18 cellular contexts compared by ENCODE assay signal in the genomic region with DNA sequence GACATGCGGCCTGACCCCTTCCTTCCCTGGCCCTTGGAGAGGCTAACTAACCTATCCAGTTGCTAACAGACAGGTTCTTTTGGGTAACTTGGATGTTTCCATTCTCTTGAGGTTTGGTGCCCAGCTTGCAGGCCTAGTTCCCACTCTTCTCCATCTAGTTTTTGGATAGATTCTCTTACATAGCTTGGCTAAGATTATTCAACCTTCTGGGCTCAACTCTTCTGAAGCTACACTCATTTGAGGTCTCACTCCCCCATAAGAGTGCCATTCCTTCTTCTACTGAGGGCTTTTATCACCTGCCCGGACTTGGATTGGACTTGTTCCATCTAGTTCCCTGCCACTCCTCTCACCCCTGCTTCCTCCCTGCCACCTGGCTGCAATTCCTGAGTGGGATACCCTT. TPM values are rescaled to one million over a fixed set of nuclear protein-coding genes. Genes with fewer than 3 reads are reported as not detected.
DNase-seq lines count a peak whose midpoint lies in the region; ATAC-seq and TF ChIP-seq lines count a peak whose summit lies in the region.
"Had no signal": no experiment of that assay in that cellular context is flagged by ENCODE, and none has a peak within 500 bp of the region (broad histone marks: within the 10 kb centered on the region; RNA-seq: fewer than 3 reads in every experiment).

No MANE protein-coding gene starts in this region.

- H3K9ac ChIP-seq in mammary epithelial cell (ENCODE audit: insufficient read depth, low read length) = no peak overlapping the region

- POLR2A ChIA-PET in MCF 10A (lab: Yijun Ruan, JAX) = no interaction called here

- no peak for DNase-seq in mammary epithelial cell
- DNase-seq in MCF 10A (ENCODE audit: unreplicated experiment) = no peak
- DNase-seq in coronary artery (ENCODE audit: low spot score) = peak; percentile 3
- peak; percentile 19 for DNase-seq in esophagus muscularis mucosa (ENCODE audit: extremely low spot score)
- DNase-seq in vagina (ENCODE audit: extremely low spot score in 2 of 2) = peak; percentile 28 to 58
- DNase-seq in uterus = no peak
- DNase-seq: BE2C; CD8-positive, alpha-beta T cell; COR-L47; DMS153; DMS79 treated with DMSO at 0.1 percent for 48 hours; EL; GOT3 had no signal

- CTCF ChIA-PET in mammary epithelial cell (lab: Charles Lee; ENCODE audit: low non-redundant PET) (interaction anchor here (0.6 kb wide), 1 partner anchor 760 kb away, joined by 3 read pairs; no protein-coding TSS in a partner anchor), MCF 10A (lab: Yijun Ruan, JAX) (no interaction called here)

- 79% methylated on average over 2 of the region's 2 CpGs for WGBS in mammary epithelial cell (ENCODE audit: low coverage, missing lambda C conversion rate)
- 95% methylated on average over 2 of the region's 2 CpGs for WGBS in esophagus muscularis mucosa

- in situ Hi-C loops in mammary epithelial cell (cut with MboI; ENCODE audit: low sequenced_read_pairs in 2 of 2) = no loop called here

- TF ChIP-seq EP300 in esophagus muscularis mucosa (IDR thresholded peaks at IDR 0.05) = no peak

- H3K4me1 Mint-ChIP-seq in MCF 10A (ENCODE audit: insufficient read depth, unreplicated experiment) = no peaks in the 10 kb centered on the region

- TF ChIP-seq POLR2A in esophagus muscularis mucosa (IDR thresholded peaks at IDR 0.05; ENCODE audit: low read depth) (no peak), vagina (IDR thresholded peaks at IDR 0.05) (no peak), uterus (IDR thresholded peaks at IDR 0.05) (no peak)

- H3K36me3 ChIP-seq in mammary epithelial cell (ENCODE audit: insufficient read depth, low read length) (no peaks in the 10 kb centered on the region), esophagus muscularis mucosa (no peaks in the 10 kb centered on the region), vagina (no peaks in the 10 kb centered on the region), uterus (no peaks in the 10 kb centered on the region)
- H3K36me3 ChIP-seq: BE2C, HAP-1 had no signal

- TF ChIP-seq CTCF in mammary epithelial cell (conservative IDR thresholded peaks at IDR 0.05 in 1 of 2, IDR thresholded peaks at IDR 0.05 in 1 of 2; ENCODE audit: extremely low read depth in 1 of 2, insufficient read depth in 1 of 2, low read depth in 1 of 2, low read length in 2 of 2) (no peak), MCF 10A (IDR thresholded peaks at IDR 0.05; ENCODE audit: unreplicated experiment) (no peak), coronary artery (IDR thresholded peaks at IDR 0.05) (no peak), esophagus muscularis mucosa (IDR thresholded peaks at IDR 0.05) (no peak), vagina (IDR thresholded peaks at IDR 0.05) (no peak), uterus (IDR thresholded peaks at IDR 0.05) (no peak)

- BruUV-seq in mammary epithelial cell (replicated peaks; lab: Mats Ljungman, UMichigan) (no TSS peak), MCF 10A (replicated peaks; lab: Mats Ljungman, UMichigan) (no TSS peak)

- no peaks in the 10 kb centered on the region for H3K79me2 ChIP-seq in mammary epithelial cell (ENCODE audit: insufficient read depth, low read length)

- no peak overlapping the region for H3K27ac Mint-ChIP-seq in MCF 10A (ENCODE audit: low read depth, unreplicated experiment)
- H3K27ac Mint-ChIP-seq: CD8-positive, alpha-beta T cell had no signal

- no peaks in the 10 kb centered on the region for H3K27me3 ChIP-seq in mammary epithelial cell (ENCODE audit: insufficient read depth, low read length)
- no peaks in the 10 kb centered on the region for H3K27me3 ChIP-seq in esophagus muscularis mucosa
- no peaks in the 10 kb centered on the region for H3K27me3 ChIP-seq in vagina
- H3K27me3 ChIP-seq in uterus = no peaks in the 10 kb centered on the region
- H3K27me3 ChIP-seq: BE2C had no signal

- no peak for ATAC-seq in HG02678 (IDR thresholded peaks at IDR 0.05; ENCODE audit: unreplicated experiment)
- ATAC-seq: A549; CD8-positive, alpha-beta T cell had no signal

- no peaks in the 10 kb centered on the region for H3K27me3 Mint-ChIP-seq in MCF 10A (ENCODE audit: insufficient read depth, unreplicated experiment)

- H3K4me3 Mint-ChIP-seq in MCF 10A (ENCODE audit: unreplicated experiment) = no peak overlapping the region
- H3K4me3 Mint-ChIP-seq: CD8-positive, alpha-beta T cell had no signal

- H3K4me1 ChIP-seq in mammary epithelial cell (ENCODE audit: insufficient read depth, low read length) (peaks cover 7% of the 10 kb centered on the region), esophagus muscularis mucosa (no peaks in the 10 kb centered on the region), vagina (no peaks in the 10 kb centered on the region), uterus (no peaks in the 10 kb centered on the region)
- H3K4me1 ChIP-seq: A549, BE2C had no signal

- intact Hi-C loops in mammary epithelial cell (cut with micrococcal nuclease) (no loop called here), MCF 10A (cut with micrococcal nuclease) (no loop called here), esophagus muscularis mucosa (cut with DNase I) (no loop called here), vagina (cut with DNase I) (no loop called here), uterus (cut with DNase I; ENCODE audit: low total_unique reads) (no loop called here)

- peak overlapping the region; percentile 45 for H2AFZ ChIP-seq in mammary epithelial cell (ENCODE audit: low read depth, low read length)

- dilution Hi-C loops in mammary epithelial cell (cut with HindIII; ENCODE audit: low sequenced_read_pairs) = no loop called here

- no peak overlapping the region for H3K4me2 ChIP-seq in mammary epithelial cell (ENCODE audit: insufficient read depth, low read depth, low read length)
- H3K4me2 ChIP-seq: A549 had no signal

- no peak overlapping the region for H3K27ac ChIP-seq in mammary epithelial cell (ENCODE audit: insufficient read depth, low read depth, low read length)
- no peak overlapping the region for H3K27ac ChIP-seq in coronary artery
- H3K27ac ChIP-seq in esophagus muscularis mucosa (replicated peaks in 1 of 4) = no peak overlapping the region
- no peak overlapping the region for H3K27ac ChIP-seq in vagina
- no peak overlapping the region for H3K27ac ChIP-seq in uterus
- H3K27ac ChIP-seq: A549, C4-2B, HL-60 had no signal

- no peak overlapping the region for H3K4me3 ChIP-seq in mammary epithelial cell (replicated peaks in 1 of 3; ENCODE audit: insufficient read depth in 1 of 3, low read depth in 2 of 3, low read length in 3 of 3)
- no peak overlapping the region for H3K4me3 ChIP-seq in coronary artery
- H3K4me3 ChIP-seq in esophagus muscularis mucosa = no peak overlapping the region
- no peak overlapping the region for H3K4me3 ChIP-seq in vagina
- no peak overlapping the region for H3K4me3 ChIP-seq in uterus
- H3K4me3 ChIP-seq: A549, HAP-1 had no signal

- H3K36me3 Mint-ChIP-seq in MCF 10A (ENCODE audit: insufficient read depth, unreplicated experiment) = peaks cover 6% of the 10 kb centered on the region
- H3K36me3 Mint-ChIP-seq: CD8-positive, alpha-beta T cell had no signal

- H3K9me3 Mint-ChIP-seq in MCF 10A (ENCODE audit: unreplicated experiment) = no peaks in the 10 kb centered on the region
- H3K9me3 Mint-ChIP-seq: CD8-positive, alpha-beta T cell had no signal

- H3K9me3 ChIP-seq in mammary epithelial cell (replicated peaks; ENCODE audit: insufficient read depth, low read length) (no peaks in the 10 kb centered on the region), esophagus muscularis mucosa (no peaks in the 10 kb centered on the region), vagina (no peaks in the 10 kb centered on the region), uterus (no peaks in the 10 kb centered on the region)
- H3K9me3 ChIP-seq: A549, BE2C had no signal

- no peaks in the 10 kb centered on the region for H4K20me1 ChIP-seq in mammary epithelial cell (ENCODE audit: insufficient read depth, low read length)

RNA-seq across cellular contexts. Expression of a gene that starts 44.1 kb away (rescaled TPM):
- under 1 TPM in 1 of 2 donors, not detected in 1; under 0.01 TPM for total RNA-seq in mammary epithelial cell
- 0.02 TPM for polyA plus RNA-seq in mammary epithelial cell
- polyA minus RNA-seq in mammary epithelial cell = not detected
- total RNA-seq in MCF 10A (2022) = not detected in 2 replicates
- under 1 TPM in 3 of 4 donors, not detected in 1; 0.33 to 0.52 (median 0.42) TPM for total RNA-seq in esophagus muscularis mucosa
- total RNA-seq in vagina = 0.25 TPM
- total RNA-seq in uterus = under 1 TPM in 3 of 4 donors, not detected in 1; under 0.01 to 0.41 (median 0.18) TPM
- total RNA-seq: CD8-positive, alpha-beta T cell had no signal

Comparison
In these comparisons a context has a peak if more than half of its experiments do, and no peak if none do; other contexts are left out.
1. DNase-seq: peak in coronary artery (single experiment), esophagus muscularis mucosa (single experiment) and vagina (2 of 2); none in mammary epithelial cell (single experiment), MCF 10A (single experiment) and uterus (0 of 2).